Comparison of ENCODE assay signal across 8 cellular contexts in genomic region chr2:237084444-237084843, GRCh38. TPM values are rescaled to one million over a fixed set of nuclear protein-coding genes. Genes with fewer than 3 reads are reported as not detected.
DNase-seq lines count a peak whose midpoint lies in the region; ATAC-seq and TF ChIP-seq lines count a peak whose summit lies in the region.

No MANE protein-coding gene starts in this region.

- no peaks in the 10 kb centered on the region for H3K9me3 Mint-ChIP-seq in chondrocyte (ENCODE audit: low read depth)

- H3K36me3 Mint-ChIP-seq in chondrocyte (ENCODE audit: low read depth), result peaks cover 5% of the 10 kb centered on the region

- no peaks in the 10 kb centered on the region for H3K27me3 Mint-ChIP-seq in chondrocyte (ENCODE audit: low read depth)

- no peak for TF ChIP-seq CTCF in DND-41 (IDR thresholded peaks at IDR 0.05; ENCODE audit: borderline replicate concordance, extremely low read depth, low read length, poor library complexity, severe bottlenecking)
- no peak for TF ChIP-seq CTCF in NB4 (IDR thresholded peaks at IDR 0.05; ENCODE audit: low read depth, low read length)
- no peak for TF ChIP-seq CTCF in chondrocyte (IDR thresholded peaks at IDR 0.05)
- TF ChIP-seq CTCF in stomach (IDR thresholded peaks at IDR 0.05), result no peak

- peak overlapping the region; percentile 74 for H3K4me2 ChIP-seq in DND-41 (ENCODE audit: insufficient read depth, low read length)

- H3K36me3 ChIP-seq in DND-41 (ENCODE audit: insufficient read depth, low read length), result peaks cover 12% of the 10 kb centered on the region
- peaks cover 11% of the 10 kb centered on the region for H3K36me3 ChIP-seq in neuron (ENCODE audit: insufficient read depth, low read length)
- H3K36me3 ChIP-seq in stomach, result peaks cover 0 to 15% (median 14%) of the 10 kb centered on the region in 4 donors

- H3K27me3 ChIP-seq in DND-41 (ENCODE audit: insufficient read depth, low read length, poor library complexity) (no peaks in the 10 kb centered on the region), neuron (ENCODE audit: insufficient read depth, low read length) (no peaks in the 10 kb centered on the region), stomach (no peaks in the 10 kb centered on the region)

- H3K4me1 Mint-ChIP-seq in chondrocyte (ENCODE audit: low read depth), result peaks cover 27% of the 10 kb centered on the region

- H4K20me1 ChIP-seq in DND-41 (ENCODE audit: insufficient read depth, low read length), result no peaks in the 10 kb centered on the region

- TF ChIP-seq POLR2A in NB4 (IDR thresholded peaks at IDR 0.05; ENCODE audit: extremely low read depth, insufficient read length) (no peak), stomach (IDR thresholded peaks at IDR 0.05) (no peak)

- H3K9ac ChIP-seq in DND-41 (ENCODE audit: low read depth, low read length), result peak overlapping the region; percentile 76

- H3K9me3 ChIP-seq in DND-41 (ENCODE audit: insufficient read depth, low read length, severe bottlenecking) (no peaks in the 10 kb centered on the region), neuron (ENCODE audit: low read length) (no peaks in the 10 kb centered on the region), stomach (no peaks in the 10 kb centered on the region)

- H3K4me1 ChIP-seq in DND-41 (ENCODE audit: insufficient read depth, low read length), result peaks cover 51% of the 10 kb centered on the region
- peaks cover 25% of the 10 kb centered on the region for H3K4me1 ChIP-seq in neuron (ENCODE audit: insufficient read depth, low read length)
- peaks cover 12 to 41% (median 28%) of the 10 kb centered on the region in 4 donors for H3K4me1 ChIP-seq in stomach

- H3K27ac ChIP-seq in DND-41 (ENCODE audit: low read length) (no peak overlapping the region; the same call in 1 of the 2 replicates), stomach (no peak overlapping the region)

- peaks cover 44% of the 10 kb centered on the region for H3K79me2 ChIP-seq in DND-41 (ENCODE audit: insufficient read depth, low read length)

- intact Hi-C loops in stomach (cut with DNase I; ENCODE audit: low total_unique reads), result no loop called here

- no peak for TF ChIP-seq EP300 in stomach (IDR thresholded peaks at IDR 0.05)

- ATAC-seq in DND-41 (ENCODE audit: insufficient read depth, low read depth) (no peak), GM21529 (IDR thresholded peaks at IDR 0.05; ENCODE audit: unreplicated experiment) (no peak)

- peak overlapping the region; percentile 100 for H3K4me3 Mint-ChIP-seq in chondrocyte (ENCODE audit: unreplicated experiment)

- H2AFZ ChIP-seq in DND-41 (ENCODE audit: low read depth, low read length), result peak overlapping the region; percentile 98
- H2AFZ ChIP-seq in neuron (ENCODE audit: low read depth, low read length), result peak overlapping the region; percentile 81

- DNase-seq in DND-41 (no peak), NB4 (ENCODE audit: low read depth) (no peak), chondrocyte (ENCODE audit: low spot score) (no peak), T1000 (lab: John Stamatoyannopoulos, UW) (no peak), GM19240 (ENCODE audit: insufficient read length, low spot score) (no peak), stomach (no peak)

- H3K4me3 ChIP-seq in DND-41 (ENCODE audit: low read depth in 1 of 2, low read length in 2 of 2), result peak overlapping the region; percentile 70 to 98
- H3K4me3 ChIP-seq in NB4 (ENCODE audit: low read depth, low read length), result peak overlapping the region; percentile 100
- peak overlapping the region; percentile 93 for H3K4me3 ChIP-seq in neuron (ENCODE audit: low read length)
- H3K4me3 ChIP-seq in stomach, result peak overlapping the region in 1 of 4 donors; percentile 86

- peak overlapping the region; percentile 100 for H3K27ac Mint-ChIP-seq in chondrocyte (ENCODE audit: unreplicated experiment)

- WGBS in stomach, 5 donors, result 93 to 95% (median 94%) methylated on average over 8 of the region's 8 CpGs

RNA-seq across cellular contexts. Expression of gene COPS8, which starts 1.2 kb away (rescaled TPM):
- total RNA-seq in chondrocyte, result 62.3 to 109 TPM (median 65.8 TPM) in 3 replicates
- 100 to 1,000 TPM in 1 of 5 donors, 10 to 100 TPM in 4; 24.1 to 105 (median 79.9) TPM for total RNA-seq in stomach
- 10 to 100 TPM; 29.8 to 40.2 (median 30.4) TPM for polyA plus RNA-seq in stomach
